ENCODE assay signal across 9 cellular contexts in genomic region chr14:105488781-105489606, GRCh38. TPM values are rescaled to one million over a fixed set of nuclear protein-coding genes. Genes with fewer than 3 reads are reported as not detected.
DNase-seq lines count a peak whose midpoint lies in the region; ATAC-seq and TF ChIP-seq lines count a peak whose summit lies in the region.
"Had no signal": no experiment of that assay in that cellular context is flagged by ENCODE, and none has a peak within 500 bp of the region (broad histone marks: within the 10 kb centered on the region; RNA-seq: fewer than 3 reads in every experiment).

No MANE protein-coding gene starts in this region.

- H4K20me1 ChIP-seq in DND-41 (ENCODE audit: insufficient read depth, low read length) = peaks cover 21% of the 10 kb centered on the region

- peaks cover 21% of the 10 kb centered on the region for H3K36me3 ChIP-seq in DND-41 (ENCODE audit: insufficient read depth, low read length)
- peaks cover 0 to 12% of the 10 kb centered on the region in 2 donors for H3K36me3 ChIP-seq in gastroesophageal sphincter
- H3K36me3 ChIP-seq in psoas muscle (ENCODE audit: insufficient read depth in 1 of 2, low read depth in 1 of 2) = no peaks in the 10 kb centered on the region

- intact Hi-C loops in psoas muscle (cut with DNase I) = loop anchor here (1.0 to 5.0 kb wide), 3 partner anchors 42 to 119 kb away; no protein-coding TSS in a partner anchor

- H3K79me2 ChIP-seq in DND-41 (ENCODE audit: insufficient read depth, low read length) = peaks cover 13% of the 10 kb centered on the region

- H3K27ac ChIP-seq in DND-41 (ENCODE audit: low read length) (peak overlapping the region; percentile 84), RWPE1 (peak overlapping the region; percentile 100), gastroesophageal sphincter (peak overlapping the region; percentile 85 to 97 (median 94)), psoas muscle (no peak overlapping the region)

- POLR2A ChIA-PET in RWPE1 (lab: Yijun Ruan, JAX; ENCODE audit: low non-redundant PET) = interaction anchor here (0.6 kb wide), 1 partner anchor 77 kb away, joined by 7 read pairs; no protein-coding TSS in a partner anchor

- H3K4me3 ChIP-seq in DND-41 (ENCODE audit: low read depth in 1 of 2, low read length in 2 of 2) (peak overlapping the region in 1 of 2 experiments; percentile 68; a peak in 3 of 4 replicates), gastroesophageal sphincter (peak overlapping the region in 1 of 2 donors; percentile 61), psoas muscle (peak overlapping the region; percentile 75)

- H3K9ac ChIP-seq in DND-41 (ENCODE audit: low read depth, low read length) = peak overlapping the region; percentile 91

- H2AFZ ChIP-seq in DND-41 (ENCODE audit: low read depth, low read length) = no peak overlapping the region

- CTCF ChIA-PET in RWPE1 (lab: Yijun Ruan, JAX) = interaction anchor here (0.6 to 2.1 kb wide), 12 partner anchors 8 to 188 kb away, joined by 3 to 24 read pairs (median 4); partner anchors contain the start of gene BRF1

- DNase-seq in DND-41 = no peak
- DNase-seq in RWPE1 (ENCODE audit: low spot score) = no peak
- peak; percentile 32 to 58 for DNase-seq in psoas muscle
- no peak for DNase-seq in Kasumi-1 (lab: John Stamatoyannopoulos, UW)
- no peak for DNase-seq in NCI-H748 (lab: John Stamatoyannopoulos, UW; ENCODE audit: unreplicated experiment)
- no peak for DNase-seq in DMS53 treated with DMSO at 0.1 percent for 48 hours (lab: John Stamatoyannopoulos, UW; ENCODE audit: unreplicated experiment)
- no peak for DNase-seq in stimulated activated CD4-positive, alpha-beta T cell treated with anti-CD3 and anti-CD28 coated beads, Interleukin-15, amount 100 ng/mL, for 24 hours

- peak overlapping the region; percentile 82 for H3K4me2 ChIP-seq in DND-41 (ENCODE audit: insufficient read depth, low read length)

- TF ChIP-seq POLR2A in gastroesophageal sphincter (IDR thresholded peaks at IDR 0.05) = no peak

- H3K27me3 ChIP-seq in DND-41 (ENCODE audit: insufficient read depth, low read length, poor library complexity) (no peaks in the 10 kb centered on the region), gastroesophageal sphincter (no peaks in the 10 kb centered on the region), psoas muscle (ENCODE audit: insufficient read depth in 3 of 3, low read length in 2 of 3) (peaks cover 0 to 22% (median 0%) of the 10 kb centered on the region in 3 donors)

- H3K4me1 ChIP-seq in DND-41 (ENCODE audit: insufficient read depth, low read length) (peaks cover 45% of the 10 kb centered on the region), gastroesophageal sphincter (peaks cover 0 to 80% (median 57%) of the 10 kb centered on the region in 3 donors), psoas muscle (peaks cover 6% of the 10 kb centered on the region)

- no peak for ATAC-seq in DND-41 (ENCODE audit: insufficient read depth, low read depth)
- ATAC-seq in gastroesophageal sphincter = no peak
- ATAC-seq in psoas muscle = no peak

- no peak for TF ChIP-seq CTCF in DND-41 (IDR thresholded peaks at IDR 0.05; ENCODE audit: borderline replicate concordance, extremely low read depth, low read length, poor library complexity, severe bottlenecking)
- TF ChIP-seq CTCF in RWPE1 (conservative IDR thresholded peaks at IDR 0.05; ENCODE audit: low read depth) = no peak
- no peak for TF ChIP-seq CTCF in gastroesophageal sphincter (IDR thresholded peaks at IDR 0.05)
- TF ChIP-seq CTCF in psoas muscle (IDR thresholded peaks at IDR 0.05) = no peak

- H3K9me3 ChIP-seq in DND-41 (ENCODE audit: insufficient read depth, low read length, severe bottlenecking) (no peaks in the 10 kb centered on the region), gastroesophageal sphincter (no peaks in the 10 kb centered on the region), psoas muscle (no peaks in the 10 kb centered on the region)

- no peak for TF ChIP-seq EP300 in gastroesophageal sphincter (IDR thresholded peaks at IDR 0.05)

- WGBS in gastroesophageal sphincter (ENCODE audit: low coverage in 1 of 2), 2 donors = 20% methylated on average over 4 of the region's 21 CpGs; no CpG with 5 or more reads in 1 of the 2 donors
- 62 to 69% (median 64%) methylated on average over 20 to 21 of the region's 21 CpGs for WGBS in psoas muscle, 3 donors

RNA-seq across cellular contexts. Expression of gene TEDC1, which starts 2.1 kb away (rescaled TPM):
- total RNA-seq in gastroesophageal sphincter (1 to 10 TPM; 4.6 to 7.9 (median 5.4) TPM), psoas muscle (1 to 10 TPM in 3 of 4 donors, under 1 TPM in 1; 0.95 to 2.0 (median 1.2) TPM)
- 1 to 10 TPM; 1.9 to 5.2 (median 2.3) TPM for polyA plus RNA-seq in psoas muscle

RNA-seq across cellular contexts. Expression of gene CRIP1, which starts 2.3 kb away (rescaled TPM):
- total RNA-seq in gastroesophageal sphincter = 10 to 100 TPM; 11.2 to 57.9 (median 34.2) TPM
- 10 to 100 TPM; 11.5 to 24.9 (median 14.2) TPM for total RNA-seq in psoas muscle
- polyA plus RNA-seq in psoas muscle = 10 to 100 TPM; 17.5 to 27.2 (median 20.6) TPM
- total RNA-seq: M059J had no signal

RNA-seq across cellular contexts. Expression of gene CRIP2, which starts 14.4 kb away (rescaled TPM):
- total RNA-seq in gastroesophageal sphincter = 100 to 1,000 TPM; 165 to 518 (median 343) TPM
- total RNA-seq in psoas muscle = 10 to 100 TPM; 23.1 to 46.5 (median 30.2) TPM
- 10 to 100 TPM; 28.5 to 71.8 (median 47.3) TPM for polyA plus RNA-seq in psoas muscle

RNA-seq across cellular contexts. Expression of gene TMEM121, which starts 37.4 kb away (rescaled TPM):
- total RNA-seq in gastroesophageal sphincter = 1 to 10 TPM; 3.9 to 6.7 (median 5.2) TPM
- under 1 TPM; 0.23 to 0.60 (median 0.39) TPM for total RNA-seq in psoas muscle
- polyA plus RNA-seq in psoas muscle = under 1 TPM; 0.08 to 0.60 (median 0.17) TPM

Comparison
In these comparisons a context has a peak if more than half of its experiments do, and no peak if none do; other contexts are left out.
1. DNase-seq: peak in psoas muscle (2 of 2); none in DND-41 (single experiment), RWPE1 (single experiment), Kasumi-1 (0 of 2), NCI-H748 (single experiment), DMS53 treated with DMSO at 0.1 percent for 48 hours (single experiment) and stimulated activated CD4-positive, alpha-beta T cell treated with anti-CD3 and anti-CD28 coated beads, Interleukin-15, amount 100 ng/mL, for 24 hours (single experiment).